ENCODE assay signal across 21 cellular contexts in the genomic region with DNA sequence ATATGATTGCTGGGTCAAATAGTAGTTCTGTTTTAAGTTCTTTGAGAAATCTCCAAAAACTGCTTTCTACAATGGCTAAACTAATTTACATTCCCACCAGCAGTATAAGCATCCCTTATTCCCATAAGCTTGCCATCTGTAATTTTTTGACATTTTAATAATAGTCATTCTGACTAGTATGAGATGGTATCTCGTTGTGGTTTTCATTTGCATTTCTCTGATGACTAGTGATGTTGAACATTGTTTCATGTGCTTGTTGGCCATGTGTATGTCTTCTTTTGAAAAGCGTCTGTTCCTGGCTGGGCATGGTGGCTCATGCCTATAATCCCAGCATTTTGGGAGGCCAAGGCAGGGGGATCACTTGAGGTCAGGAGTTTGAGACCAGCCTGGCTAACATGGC. TPM values are rescaled to one million over a fixed set of nuclear protein-coding genes. Genes with fewer than 3 reads are reported as not detected.
"Had no signal": no experiment of that assay in that cellular context is flagged by ENCODE, and none has a peak within 500 bp of the region (broad histone marks: within the 10 kb centered on the region; RNA-seq: fewer than 3 reads in every experiment).

No MANE protein-coding gene starts in this region.

RNA-seq across cellular contexts. Expression of a gene that starts 21.2 kb away (rescaled TPM):
- total RNA-seq: dermis blood vessel endothelial cell; dorsolateral prefrontal cortex; endothelial cell of umbilical vein; esophagus mucosa; esophagus squamous epithelium; fibroblast of lung; fibroblast of villous mesenchyme; gastrocnemius medialis; glomerular endothelial cell; heart right ventricle; kidney epithelial cell; left cardiac atrium; left lung; left ventricle myocardium superior; lower leg skin; lower lobe of right lung; lung microvascular endothelial cell; mononuclear cell; mucosa of gallbladder; naive thymus-derived CD4-positive, alpha-beta T cell had no signal
- polyA plus RNA-seq: endothelial cell of umbilical vein; fibroblast of lung; heart right ventricle; keratinocyte; naive thymus-derived CD4-positive, alpha-beta T cell had no signal
